ENCODE assay signal across 9 cellular contexts in genomic region chr3:193970773-193971206, GRCh38.
DNase-seq lines count a peak whose midpoint lies in the region; ATAC-seq lines count a peak whose summit lies in the region.
"Had no signal": no experiment of that assay in that cellular context is flagged by ENCODE, and none has a peak within 500 bp of the region (broad histone marks: within the 10 kb centered on the region; RNA-seq: fewer than 3 reads in every experiment).

No MANE protein-coding gene starts in this region.

- peak overlapping the region; percentile 42 for H3K27ac Mint-ChIP-seq in stimulated activated naive CD8-positive, alpha-beta T cell treated with anti-CD3 and anti-CD28 coated beads, Interleukin-15, Interleukin-2, amounts not matched to agents 100 ng/mL and 50 ng/mL, for 24 hours
- H3K27ac Mint-ChIP-seq: activated naive CD8-positive, alpha-beta T cell had no signal

- H3K4me3 Mint-ChIP-seq in stimulated activated naive CD8-positive, alpha-beta T cell treated with anti-CD3 and anti-CD28 coated beads, Interleukin-15, Interleukin-2, amounts not matched to agents 100 ng/mL and 50 ng/mL, for 24 hours = peak overlapping the region; percentile 51
- H3K4me3 Mint-ChIP-seq: activated naive CD8-positive, alpha-beta T cell had no signal

- H3K9me3 Mint-ChIP-seq in stimulated activated naive CD8-positive, alpha-beta T cell treated with anti-CD3 and anti-CD28 coated beads, Interleukin-15, Interleukin-2, amounts not matched to agents 100 ng/mL and 50 ng/mL, for 24 hours = no peaks in the 10 kb centered on the region

- peaks cover 73% of the 10 kb centered on the region for H3K27me3 Mint-ChIP-seq in stimulated activated naive CD8-positive, alpha-beta T cell treated with anti-CD3 and anti-CD28 coated beads, Interleukin-15, Interleukin-2, amounts not matched to agents 100 ng/mL and 50 ng/mL, for 24 hours

- peaks cover 21% of the 10 kb centered on the region for H3K4me1 Mint-ChIP-seq in stimulated activated naive CD8-positive, alpha-beta T cell treated with anti-CD3 and anti-CD28 coated beads, Interleukin-15, Interleukin-2, amounts not matched to agents 100 ng/mL and 50 ng/mL, for 24 hours (ENCODE audit: low read depth)

- ATAC-seq in stimulated activated naive CD8-positive, alpha-beta T cell treated with anti-CD3 and anti-CD28 coated beads, Interleukin-15, Interleukin-2, amounts not matched to agents 100 U/mL and 50 U/mL, for 24 hours = no peak
- peak; percentile 11 for ATAC-seq in HG03469 (IDR thresholded peaks at IDR 0.05; ENCODE audit: unreplicated experiment)

- no peak for DNase-seq in stimulated activated naive CD8-positive, alpha-beta T cell treated with anti-CD3 and anti-CD28 coated beads, Interleukin-15, Interleukin-2, amounts not matched to agents 100 U/mL and 50 U/mL, for 24 hours
- DNase-seq in dermis blood vessel endothelial cell (peak; percentile 86), SKM-1 (lab: John Stamatoyannopoulos, UW; ENCODE audit: unreplicated experiment) (no peak), NCI-H1694 treated with DMSO at 0.1 percent for 48 hours (lab: John Stamatoyannopoulos, UW) (no peak), NCI-H146 (lab: John Stamatoyannopoulos, UW) (no peak)
- no peak for DNase-seq in activated CD4-positive, alpha-beta T cell treated with anti-CD3 and anti-CD28 coated beads, Interleukin-2, amount 50 U/mL, for 4 hours

- no peaks in the 10 kb centered on the region for H3K36me3 Mint-ChIP-seq in stimulated activated naive CD8-positive, alpha-beta T cell treated with anti-CD3 and anti-CD28 coated beads, Interleukin-15, Interleukin-2, amounts not matched to agents 100 ng/mL and 50 ng/mL, for 24 hours (ENCODE audit: low read depth)
- H3K36me3 Mint-ChIP-seq: activated naive CD8-positive, alpha-beta T cell had no signal
